ENCODE assay signal across 10 cellular contexts in the genomic region with DNA sequence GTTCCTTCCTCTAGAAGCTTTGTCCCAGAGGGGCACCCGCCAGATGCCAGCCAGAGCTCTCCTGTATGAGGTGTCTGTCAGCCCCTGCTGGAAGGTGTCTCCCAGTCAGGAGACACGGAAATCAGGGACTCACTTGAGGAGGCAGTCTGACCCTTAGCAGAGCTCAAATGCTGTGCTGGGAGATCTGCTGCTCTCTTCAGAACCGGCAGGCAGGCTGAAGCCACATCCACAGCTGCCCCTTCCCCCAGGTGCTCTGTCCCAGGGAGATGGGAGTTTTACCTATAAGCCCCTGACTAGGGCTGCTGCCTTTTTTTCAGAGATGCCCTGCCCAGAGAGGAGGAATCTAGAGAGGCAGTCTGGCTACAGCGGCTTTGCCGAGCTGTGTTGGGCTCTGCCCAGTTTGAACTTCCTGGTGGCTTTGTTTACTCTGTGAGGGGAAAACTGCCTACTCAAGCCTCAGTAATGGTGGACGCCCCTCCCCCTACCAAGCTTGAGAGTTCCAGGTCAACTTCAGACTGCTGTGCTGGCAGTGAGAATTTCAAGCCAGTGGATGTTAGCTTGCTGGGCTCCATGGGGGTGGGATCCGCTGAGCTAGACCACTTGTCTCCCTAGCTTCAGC. TPM values are rescaled to one million over a fixed set of nuclear protein-coding genes. Genes with fewer than 3 reads are reported as not detected.
"Had no signal": no experiment of that assay in that cellular context is flagged by ENCODE, and none has a peak within 500 bp of the region (broad histone marks: within the 10 kb centered on the region; RNA-seq: fewer than 3 reads in every experiment).

No MANE protein-coding gene starts in this region.

RNA-seq across cellular contexts. Expression of a gene that starts 8.1 kb away (rescaled TPM):
- total RNA-seq: HT1080, K562, M059J, PC-3, RPMI7951 had no signal
- polyA plus RNA-seq: K562 had no signal

RNA-seq across cellular contexts. Expression of a gene that starts 37.8 kb away (rescaled TPM):
- total RNA-seq: HT1080, K562, M059J, OCI-LY7, PC-3, Peyer's patch, Right ventricle myocardium inferior, RPMI7951, SJCRH30 had no signal
- polyA plus RNA-seq: IgD-negative memory B cell, K562 had no signal
